Comparison of ENCODE assay signal across 8 cellular contexts in genomic region chr15:45279024-45279697, GRCh38. TPM values are rescaled to one million over a fixed set of nuclear protein-coding genes. Genes with fewer than 3 reads are reported as not detected.
DNase-seq lines count a peak whose midpoint lies in the region; ATAC-seq and TF ChIP-seq lines count a peak whose summit lies in the region.

No MANE protein-coding gene starts in this region.

- H3K4me1 ChIP-seq in lung (ENCODE audit: control insufficient read depth in 2 of 2, insufficient read depth in 2 of 2, low read length in 2 of 2), result peaks cover 7 to 15% of the 10 kb centered on the region in 2 donors

- peaks cover 2% of the 10 kb centered on the region for H3K27me3 ChIP-seq in lung (ENCODE audit: control insufficient read depth, insufficient read depth)

- no peaks in the 10 kb centered on the region for H3K9me3 ChIP-seq in lung (ENCODE audit: control insufficient read depth in 2 of 2, insufficient read depth in 1 of 2, low read length in 1 of 2)

- 0 to 1% methylated on average over 33 of the region's 33 CpGs for WGBS in lung, 2 donors

- H3K4me3 ChIP-seq in lung, result peak overlapping the region; percentile 94

- ATAC-seq in lung (ENCODE audit: insufficient read depth, low FRiP score), result peak; percentile 100

- H3K36me3 ChIP-seq in lung (ENCODE audit: control insufficient read depth in 2 of 2, insufficient read depth in 2 of 2, low read length in 2 of 2), result no peaks in the 10 kb centered on the region

- H3K27ac ChIP-seq in lung (ENCODE audit: low read depth in 1 of 2, low read length in 1 of 2), result peak overlapping the region; percentile 92 to 97

- peak; percentile 96 for DNase-seq in COLO668 (lab: John Stamatoyannopoulos, UW; ENCODE audit: unreplicated experiment)
- peak; percentile 97 for DNase-seq in GM20000 (ENCODE audit: low spot score)
- peak; percentile 91 for DNase-seq in HS-5 (ENCODE audit: low read depth)
- DNase-seq in NK-92 (lab: John Stamatoyannopoulos, UW; ENCODE audit: unreplicated experiment), result peak; percentile 84
- peak; percentile 100 for DNase-seq in activated CD8-positive, alpha-beta memory T cell treated with anti-CD3 and anti-CD28 coated beads for 24 hours
- peak; percentile 97 for DNase-seq in effector CD8-positive, alpha-beta T cell (lab: John Stamatoyannopoulos, UW)
- peak; percentile 97 for DNase-seq in lung (ENCODE audit: low spot score)
- peak; percentile 93 to 95 (median 94) for DNase-seq in stimulated activated CD4-positive, alpha-beta T cell treated with anti-CD3 and anti-CD28 coated beads, TNF-alpha, amount 100 ng/mL, for 24 hours (ENCODE audit: low read depth in 3 of 3)

- TF ChIP-seq CTCF in GM20000 (IDR thresholded peaks at IDR 0.05; ENCODE audit: extremely low read depth, missing control alignments) (no peak), lung (IDR thresholded peaks at IDR 0.05; ENCODE audit: control extremely low read depth, extremely low read depth) (no peak)

RNA-seq across cellular contexts. Expression of gene SLC28A2, which starts 27.1 kb away (rescaled TPM):
- total RNA-seq in lung, result 1 to 10 TPM in 1 of 2 donors, under 1 TPM in 1; 0.28 to 1.5 TPM
- under 1 TPM; 0.10 to 0.23 TPM for polyA plus RNA-seq in lung

Comparison
In these comparisons a context has a peak if more than half of its experiments do, and no peak if none do; other contexts are left out.
1. Peak in every context shown above with its lines: DNase-seq, ATAC-seq, H3K4me3 ChIP-seq and H3K27ac ChIP-seq.